34 cellular contexts compared by ENCODE assay signal in the genomic region with DNA sequence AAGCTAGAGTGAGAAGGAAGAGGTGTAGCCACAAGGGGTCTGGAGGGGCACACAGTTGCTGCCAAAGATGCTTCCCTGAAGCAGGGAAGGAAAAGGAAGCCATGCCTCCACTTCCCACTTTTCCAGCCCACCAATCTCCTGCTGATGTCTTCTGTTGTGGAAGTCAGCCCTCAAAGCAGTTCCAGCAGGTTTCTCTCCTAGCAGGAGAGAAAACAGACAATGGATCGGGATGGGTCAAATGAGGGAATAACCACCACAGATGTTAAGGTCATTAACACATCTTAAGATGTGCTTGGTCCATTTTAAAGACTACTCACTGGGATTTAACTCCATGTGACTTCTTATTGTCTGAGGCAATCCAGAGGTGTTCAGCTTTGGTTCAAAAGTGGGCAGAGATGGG.
"Had no signal": no experiment of that assay in that cellular context is flagged by ENCODE, and none has a peak within 500 bp of the region (broad histone marks: within the 10 kb centered on the region; RNA-seq: fewer than 3 reads in every experiment).

No MANE protein-coding gene starts in this region.

- DNase-seq: activated CD4-positive, alpha-beta T cell treated with anti-CD3 and anti-CD28 coated beads for 36 hours; activated CD4-positive, alpha-beta T cell treated with anti-CD3 and anti-CD28 coated beads, Interleukin-2, amount 10 ng/mL, durations not matched to agents 7 days and 5 days; activated CD4-positive, alpha-beta T cell treated with anti-CD3 and anti-CD28 coated beads, Interleukin-2, amount 50 U/mL, for 48 hours; activated CD8-positive, alpha-beta memory T cell treated with anti-CD3 and anti-CD28 coated beads, Interleukin-2, amount 50 U/mL, for 4 hours; activated CD8-positive, alpha-beta T cell treated with anti-CD3 and anti-CD28 coated beads, Interleukin-2, amount 10 ng/mL, durations not matched to agents 7 days and 5 days; activated effector memory CD4-positive, alpha-beta T cell treated with Interleukin-2 at 50 U/mL for 16 hours; activated naive CD4-positive, alpha-beta T cell treated with anti-CD3 and anti-CD28 coated beads, Interleukin-2, amount 10 ng/mL, durations not matched to agents 7 days and 5 days; activated naive CD8-positive, alpha-beta T cell treated with anti-CD3 and anti-CD28 coated beads, Interleukin-2, amount 50 U/mL, for 24 hours; activated T-cell treated with anti-CD3 and anti-CD28 coated beads for 4 hours; activated T-cell treated with anti-CD3 and anti-CD28 coated beads, Interleukin-2, amount 50 U/mL, for 48 hours; anterior cingulate cortex; caudate nucleus; Karpas-422; KBM-7; NCI-H1105; NCI-H1417 treated with DMSO at 0.1 percent for 48 hours; NCI-H187 treated with DMSO at 0.1 percent for 48 hours; NCI-H2081; NCI-H2171 treated with DMSO at 0.1 percent for 48 hours; NCI-H2227 treated with DMSO at 0.1 percent for 48 hours; NCI-H446; NCI-H510A treated with DMSO at 0.1 percent for 48 hours; NCI-H526 treated with DMSO at 0.1 percent for 48 hours; NCI-H774; PC-3; Peyer's patch; SIG-M5; SW 1271; T1000 had no signal

- H3K9me3 Mint-ChIP-seq: activated CD4-positive, alpha-beta T cell treated with anti-CD3 and anti-CD28 coated beads, Interleukin-2, amount 10 ng/mL, durations not matched to agents 7 days and 5 days; activated naive CD4-positive, alpha-beta T cell treated with anti-CD3 and anti-CD28 coated beads, Interleukin-2, amount 10 ng/mL, durations not matched to agents 7 days and 5 days; activated naive CD8-positive, alpha-beta T cell treated with anti-CD3 and anti-CD28 coated beads, Interleukin-2, amount 50 U/mL, for 24 hours; brain had no signal

- H3K4me1 ChIP-seq: Peyer's patch had no signal

- H3K27ac ChIP-seq: Peyer's patch, RWPE1 had no signal

- H3K36me3 Mint-ChIP-seq: activated naive CD4-positive, alpha-beta T cell treated with anti-CD3 and anti-CD28 coated beads, Interleukin-2, amount 10 ng/mL, durations not matched to agents 7 days and 5 days; activated naive CD8-positive, alpha-beta T cell; brain had no signal

- H3K4me3 Mint-ChIP-seq: activated CD4-positive, alpha-beta T cell treated with anti-CD3 and anti-CD28 coated beads for 36 hours; activated CD4-positive, alpha-beta T cell treated with anti-CD3 and anti-CD28 coated beads, Interleukin-2, amount 10 ng/mL, durations not matched to agents 7 days and 5 days; activated CD8-positive, alpha-beta T cell treated with anti-CD3 and anti-CD28 coated beads, Interleukin-2, amount 10 ng/mL, durations not matched to agents 7 days and 5 days; activated naive CD4-positive, alpha-beta T cell treated with anti-CD3 and anti-CD28 coated beads, Interleukin-2, amount 10 ng/mL, durations not matched to agents 7 days and 5 days; activated naive CD8-positive, alpha-beta T cell; activated naive CD8-positive, alpha-beta T cell treated with anti-CD3 and anti-CD28 coated beads, Interleukin-2, amount 50 U/mL, for 24 hours; brain had no signal

- H3K27me3 ChIP-seq: Peyer's patch had no signal

- H3K4me3 ChIP-seq: Peyer's patch had no signal

- ATAC-seq: activated CD4-positive, CD25-positive, alpha-beta regulatory T cell treated with anti-CD3 and anti-CD28 coated beads, Interleukin-2, amount 50 U/mL, for 24 hours; activated CD8-positive, alpha-beta T cell treated with anti-CD3 and anti-CD28 coated beads, Interleukin-2, amount 10 ng/mL, durations not matched to agents 7 days and 5 days; activated naive CD8-positive, alpha-beta T cell treated with anti-CD3 and anti-CD28 coated beads, Interleukin-2, amount 50 U/mL, for 24 hours; PC-3; Right ventricle myocardium inferior had no signal

- H3K9me3 ChIP-seq: Peyer's patch had no signal

- H3K36me3 ChIP-seq: Peyer's patch had no signal

- H3K27ac Mint-ChIP-seq: activated CD4-positive, alpha-beta T cell treated with anti-CD3 and anti-CD28 coated beads for 36 hours; activated CD4-positive, alpha-beta T cell treated with anti-CD3 and anti-CD28 coated beads, Interleukin-2, amount 10 ng/mL, durations not matched to agents 7 days and 5 days; activated CD8-positive, alpha-beta T cell treated with anti-CD3 and anti-CD28 coated beads, Interleukin-2, amount 10 ng/mL, durations not matched to agents 7 days and 5 days; activated naive CD4-positive, alpha-beta T cell treated with anti-CD3 and anti-CD28 coated beads, Interleukin-2, amount 10 ng/mL, durations not matched to agents 7 days and 5 days; activated naive CD8-positive, alpha-beta T cell; activated naive CD8-positive, alpha-beta T cell treated with anti-CD3 and anti-CD28 coated beads, Interleukin-2, amount 50 U/mL, for 24 hours; brain had no signal

- H3K4me1 Mint-ChIP-seq: activated CD4-positive, alpha-beta T cell treated with anti-CD3 and anti-CD28 coated beads for 36 hours; activated CD4-positive, alpha-beta T cell treated with anti-CD3 and anti-CD28 coated beads, Interleukin-2, amount 10 ng/mL, durations not matched to agents 7 days and 5 days; activated naive CD4-positive, alpha-beta T cell treated with anti-CD3 and anti-CD28 coated beads, Interleukin-2, amount 10 ng/mL, durations not matched to agents 7 days and 5 days; activated naive CD8-positive, alpha-beta T cell treated with anti-CD3 and anti-CD28 coated beads, Interleukin-2, amount 50 U/mL, for 24 hours; brain had no signal
